ENCODE assay signal across 1 cellular context in genomic region chr5:640461-641330, GRCh38.
TF ChIP-seq lines count a peak whose summit lies in the region.

No MANE protein-coding gene starts in this region.

TF ChIP-seq in WTC11, 78 proteins besides CTCF, POLR2A, EP300 and RAD21 (continued from another document):
- no peak for TF ChIP-seq PREB (CRISPR knock-in tag; IDR thresholded peaks at IDR 0.05; ENCODE audit: borderline replicate concordance)
